In the genomic region with DNA sequence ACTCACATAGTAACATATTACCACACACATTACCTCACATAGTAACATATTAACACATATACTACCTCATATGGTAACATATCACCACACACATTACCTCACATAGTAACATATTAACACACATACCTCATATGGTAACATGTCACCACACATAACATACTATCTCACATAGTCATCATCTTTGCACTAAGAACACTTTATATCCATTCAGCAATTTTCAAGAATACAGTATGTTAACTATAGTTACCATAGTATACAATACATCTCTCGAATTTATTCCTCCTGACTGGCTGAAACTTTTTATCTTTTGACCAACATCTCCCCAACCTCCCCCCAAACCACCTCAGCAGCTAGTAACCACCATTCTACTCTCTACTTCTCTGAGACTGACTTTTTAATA, we compare ENCODE assay signal across 2 cellular contexts.
TF ChIP-seq lines count a peak whose summit lies in the region.

No MANE protein-coding gene starts in this region.

TF ChIP-seq in A549, 52 proteins besides CTCF, POLR2A, EP300 and RAD21:
- TF ChIP-seq TFCP2L1 (CRISPR knock-in tag; IDR thresholded peaks at IDR 0.05) (no peak), MAFK (IDR thresholded peaks at IDR 0.05; ENCODE audit: partially characterized antibody) (peak; percentile 50), HOXB5 (CRISPR knock-in tag; IDR thresholded peaks at IDR 0.05) (no peak)

TF ChIP-seq in K562, 482 proteins besides CTCF, POLR2A, EP300 and RAD21:
- TF ChIP-seq C11orf30 (IDR thresholded peaks at IDR 0.05; ENCODE audit: low read depth) (peak; percentile 33; the same call in 1 of the 2 replicates), MAFG (tag; conservative IDR thresholded peaks at IDR 0.05) (no peak), TAF1 (IDR thresholded peaks at IDR 0.05; ENCODE audit: control insufficient read depth, extremely low read depth, insufficient read depth, low read length, severe bottlenecking) (no peak), ZNF436 (CRISPR knock-in tag; IDR thresholded peaks at IDR 0.05) (no peak), HSF4 (CRISPR knock-in tag; IDR thresholded peaks at IDR 0.05; ENCODE audit: borderline replicate concordance) (no peak), CBFB (CRISPR knock-in tag; IDR thresholded peaks at IDR 0.05) (no peak), PRPF4 (IDR thresholded peaks at IDR 0.05; ENCODE audit: insufficient read depth, low read depth, low read length, poor library complexity, severe bottlenecking) (no peak), ZNF316 (IDR thresholded peaks at IDR 0.05) (peak; percentile 77), MCM3 (IDR thresholded peaks at IDR 0.05) (no peak)
TF ChIP-seq in K562: peak in this region for 2.
